ENCODE assay signal across 8 cellular contexts in genomic region chr5:142977363-142978051, GRCh38.
DNase-seq lines count a peak whose midpoint lies in the region; ATAC-seq and TF ChIP-seq lines count a peak whose summit lies in the region.

No MANE protein-coding gene starts in this region.

- H3K9me3 ChIP-seq in breast epithelium = no peaks in the 10 kb centered on the region

- peaks cover 0 to 8% of the 10 kb centered on the region in 2 donors for H3K4me1 ChIP-seq in breast epithelium

- no peak for TF ChIP-seq CTCF in breast epithelium (IDR thresholded peaks at IDR 0.05)

- intact Hi-C loops in breast epithelium (cut with DNase I; ENCODE audit: low total_unique reads) = no loop called here
- intact Hi-C loops in posterior vena cava (cut with DNase I) = no loop called here

- TF ChIP-seq POLR2A in breast epithelium (IDR thresholded peaks at IDR 0.05) = no peak

- no peaks in the 10 kb centered on the region for H3K36me3 ChIP-seq in breast epithelium

- peak overlapping the region; percentile 52 to 56 for H3K27ac ChIP-seq in breast epithelium

- DNase-seq in T-helper 1 cell (peak in 4 of 5 donors; percentile 10 to 84 (median 18)), breast epithelium (ENCODE audit: low spot score in 2 of 2) (peak in 1 of 2 donors; percentile 43), skeletal muscle cell (ENCODE audit: low read depth) (peak; percentile 88), posterior vena cava (ENCODE audit: low spot score) (no peak), NCI-H1092 treated with DMSO at 0.1 percent for 48 hours (lab: John Stamatoyannopoulos, UW) (no peak)

- ATAC-seq in GM18868 (IDR thresholded peaks at IDR 0.05; ENCODE audit: unreplicated experiment) = peak; percentile 87
- peak; percentile 77 for ATAC-seq in HG03108 (IDR thresholded peaks at IDR 0.05; ENCODE audit: unreplicated experiment)
- no peak for ATAC-seq in HG03520 (IDR thresholded peaks at IDR 0.05; ENCODE audit: unreplicated experiment)

- no peaks in the 10 kb centered on the region for H3K27me3 ChIP-seq in breast epithelium

- H3K4me3 ChIP-seq in breast epithelium = no peak overlapping the region
- H3K4me3 ChIP-seq in skeletal muscle cell (ENCODE audit: low read depth, low read length) = no peak overlapping the region

Comparison
In these comparisons a context has a peak if more than half of its experiments do, and no peak if none do; other contexts are left out.
1. DNase-seq: peak in T-helper 1 cell (4 of 5) and skeletal muscle cell (single experiment); none in posterior vena cava (single experiment) and NCI-H1092 treated with DMSO at 0.1 percent for 48 hours (single experiment).